ENCODE assay signal across 1 cellular context in the genomic region with DNA sequence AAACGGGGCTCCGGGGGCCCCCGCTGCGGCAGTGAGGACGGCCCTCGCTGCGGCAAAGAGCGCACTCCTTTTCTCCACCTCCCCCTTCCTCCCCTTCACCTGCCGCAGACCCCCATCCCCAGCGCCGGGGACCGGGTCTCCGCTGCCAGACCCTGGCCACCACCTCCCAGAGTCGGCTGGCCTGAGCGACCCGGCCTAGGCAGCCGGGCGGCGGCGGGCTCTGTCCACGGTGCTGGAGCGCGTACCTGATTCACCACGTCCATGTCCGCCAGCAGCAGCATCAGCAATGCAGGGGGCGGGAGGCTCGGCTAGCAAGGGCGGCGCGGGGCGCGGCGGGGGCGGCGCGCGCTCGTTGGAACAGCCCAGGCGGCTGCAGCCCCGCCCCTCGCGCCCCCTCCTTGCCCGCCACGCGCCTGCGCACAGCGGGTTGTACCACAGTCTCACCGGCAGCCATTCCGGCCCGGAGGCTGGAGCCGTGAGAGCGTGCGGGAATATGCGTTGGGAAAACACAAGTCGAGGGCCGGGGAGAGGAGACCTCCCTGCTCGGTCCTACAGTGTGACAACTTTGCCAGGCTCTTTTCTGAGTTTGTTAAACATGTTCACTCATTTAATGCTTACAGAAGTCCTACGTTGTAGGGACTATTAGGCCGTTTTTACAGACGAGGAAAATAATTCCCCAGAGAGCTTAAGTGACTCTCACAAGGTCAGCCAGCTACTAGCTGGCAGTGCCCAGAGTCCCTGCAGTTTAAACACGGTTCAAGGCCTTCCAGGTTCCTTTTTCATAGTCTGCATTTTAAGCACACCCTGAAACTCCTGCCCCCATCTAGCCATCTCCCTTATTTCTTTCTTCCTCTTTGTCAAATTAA.
TF ChIP-seq lines count a peak whose summit lies in the region.

A gene (minus strand): TSS at position 288 of the 866 bp plus-strand sequence. CDS start 7 bp downstream, at position 281.

TF ChIP-seq in GM12878, 131 proteins besides CTCF, POLR2A, EP300 and RAD21 (continued from another document):
- TF ChIP-seq, protein P1, sequence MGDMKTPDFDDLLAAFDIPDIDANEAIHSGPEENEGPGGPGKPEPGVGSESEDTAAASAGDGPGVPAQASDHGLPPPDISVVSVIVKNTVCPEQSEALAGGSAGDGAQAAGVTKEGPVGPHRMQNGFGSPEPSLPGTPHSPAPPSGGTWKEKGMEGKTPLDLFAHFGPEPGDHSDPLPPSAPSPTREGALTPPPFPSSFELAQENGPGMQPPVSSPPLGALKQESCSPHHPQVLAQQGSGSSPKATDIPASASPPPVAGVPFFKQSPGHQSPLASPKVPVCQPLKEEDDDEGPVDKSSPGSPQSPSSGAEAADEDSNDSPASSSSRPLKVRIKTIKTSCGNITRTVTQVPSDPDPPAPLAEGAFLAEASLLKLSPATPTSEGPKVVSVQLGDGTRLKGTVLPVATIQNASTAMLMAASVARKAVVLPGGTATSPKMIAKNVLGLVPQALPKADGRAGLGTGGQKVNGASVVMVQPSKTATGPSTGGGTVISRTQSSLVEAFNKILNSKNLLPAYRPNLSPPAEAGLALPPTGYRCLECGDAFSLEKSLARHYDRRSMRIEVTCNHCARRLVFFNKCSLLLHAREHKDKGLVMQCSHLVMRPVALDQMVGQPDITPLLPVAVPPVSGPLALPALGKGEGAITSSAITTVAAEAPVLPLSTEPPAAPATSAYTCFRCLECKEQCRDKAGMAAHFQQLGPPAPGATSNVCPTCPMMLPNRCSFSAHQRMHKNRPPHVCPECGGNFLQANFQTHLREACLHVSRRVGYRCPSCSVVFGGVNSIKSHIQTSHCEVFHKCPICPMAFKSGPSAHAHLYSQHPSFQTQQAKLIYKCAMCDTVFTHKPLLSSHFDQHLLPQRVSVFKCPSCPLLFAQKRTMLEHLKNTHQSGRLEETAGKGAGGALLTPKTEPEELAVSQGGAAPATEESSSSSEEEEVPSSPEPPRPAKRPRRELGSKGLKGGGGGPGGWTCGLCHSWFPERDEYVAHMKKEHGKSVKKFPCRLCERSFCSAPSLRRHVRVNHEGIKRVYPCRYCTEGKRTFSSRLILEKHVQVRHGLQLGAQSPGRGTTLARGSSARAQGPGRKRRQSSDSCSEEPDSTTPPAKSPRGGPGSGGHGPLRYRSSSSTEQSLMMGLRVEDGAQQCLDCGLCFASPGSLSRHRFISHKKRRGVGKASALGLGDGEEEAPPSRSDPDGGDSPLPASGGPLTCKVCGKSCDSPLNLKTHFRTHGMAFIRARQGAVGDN (IDR thresholded peaks at IDR 0.05): peak; percentile 66
